Comparison of ENCODE assay signal across 8 cellular contexts in genomic region chr1:227728059-227728891, GRCh38. TPM values are rescaled to one million over a fixed set of nuclear protein-coding genes. Genes with fewer than 3 reads are reported as not detected.
A peak's percentile ranks its signal among the peaks of the same experiment; 100 is the strongest.
DNase-seq lines count a peak whose midpoint lies in the region; TF ChIP-seq lines count a peak whose summit lies in the region.

No MANE protein-coding gene starts in this region.

- TF ChIP-seq CTCF in 22Rv1 (IDR thresholded peaks at IDR 0.05) = peak; percentile 15; the same call in 1 of the 2 replicates
- no peak for TF ChIP-seq CTCF in RWPE1 (conservative IDR thresholded peaks at IDR 0.05; ENCODE audit: low read depth)
- no peak for TF ChIP-seq CTCF in osteoblast (IDR thresholded peaks at IDR 0.05; ENCODE audit: extremely low read depth, low read depth, low read length)
- no peak for TF ChIP-seq CTCF in tibial nerve (IDR thresholded peaks at IDR 0.05)

- TF ChIP-seq EP300 in tibial nerve (IDR thresholded peaks at IDR 0.05) = no peak

- DNase-seq in RWPE1 (ENCODE audit: low spot score) (peak; percentile 95), activated gamma-delta T cell treated with Interleukin-2 at 50 U/mL for 16 hours (peak; percentile 60), germinal center (ENCODE audit: low spot score) (peak; percentile 78), osteoblast (ENCODE audit: insufficient read length, low spot score, missing footprints) (peak; percentile 87), tibial nerve (ENCODE audit: low spot score in 2 of 2) (peak; percentile 38 to 44)

- POLR2A ChIA-PET in RWPE1 (lab: Yijun Ruan, JAX; ENCODE audit: low non-redundant PET) = interaction anchor here (1.0 kb wide), 1 partner anchor 165 kb away, joined by 6 read pairs; the partner anchor contains the start of gene ZNF678

- TF ChIP-seq POLR2A in GM18526 (IDR thresholded peaks at IDR 0.05; ENCODE audit: extremely low read depth, insufficient read length) (peak; percentile 46), tibial nerve (IDR thresholded peaks at IDR 0.05) (no peak)

- H3K27me3 ChIP-seq in osteoblast (ENCODE audit: insufficient read depth, low read length) (peaks cover 8% of the 10 kb centered on the region), tibial nerve (no peaks in the 10 kb centered on the region)

- H3K4me3 ChIP-seq in osteoblast (ENCODE audit: insufficient read depth, low read length) (peak overlapping the region; percentile 57), tibial nerve (peak overlapping the region; percentile 39 to 56 (median 50))

- peaks cover 7% of the 10 kb centered on the region for H3K79me2 ChIP-seq in osteoblast (ENCODE audit: insufficient read depth, low read length)

- H3K27ac Mint-ChIP-seq in IgD-negative memory B cell = peak overlapping the region in 2 of 3 donors; percentile 17 to 82

- peak overlapping the region; percentile 63 for H3K4me2 ChIP-seq in osteoblast (ENCODE audit: insufficient read depth, low read length)

- no peak overlapping the region for H2AFZ ChIP-seq in osteoblast (ENCODE audit: low read length)

- peaks cover 22% of the 10 kb centered on the region for H4K20me1 ChIP-seq in osteoblast (ENCODE audit: insufficient read depth, low read length)

- CTCF ChIA-PET in RWPE1 (lab: Yijun Ruan, JAX) = interaction anchor here (0.7 kb wide), 1 partner anchor 197 kb away, joined by 3 read pairs; no protein-coding TSS in a partner anchor

- H3K4me1 Mint-ChIP-seq in IgD-negative memory B cell = peaks cover 5 to 23% (median 16%) of the 10 kb centered on the region in 3 donors

- peaks cover 2% of the 10 kb centered on the region for H3K27me3 Mint-ChIP-seq in IgD-negative memory B cell

- H3K4me1 ChIP-seq in osteoblast (ENCODE audit: insufficient read depth, low read length) = no peaks in the 10 kb centered on the region
- H3K4me1 ChIP-seq in tibial nerve = peaks cover 0 to 36% (median 12%) of the 10 kb centered on the region in 4 donors

- peaks cover 1 to 5% (median 5%) of the 10 kb centered on the region in 3 donors for H3K9me3 Mint-ChIP-seq in IgD-negative memory B cell

- H3K27ac ChIP-seq in 22Rv1 (peak overlapping the region; percentile 79), RWPE1 (peak overlapping the region; percentile 82), osteoblast (ENCODE audit: low read depth, low read length) (no peak overlapping the region), tibial nerve (peak overlapping the region; percentile 25 to 80 (median 63))

- peaks cover 15% of the 10 kb centered on the region for H3K36me3 ChIP-seq in osteoblast (ENCODE audit: insufficient read depth, low read length)
- peaks cover 0 to 27% (median 0%) of the 10 kb centered on the region in 3 donors for H3K36me3 ChIP-seq in tibial nerve

- 0 to 1% methylated on average over 27 to 30 of the region's 51 CpGs for WGBS in tibial nerve, 2 donors

- H3K36me3 Mint-ChIP-seq in IgD-negative memory B cell = no peaks in the 10 kb centered on the region

- peak overlapping the region; percentile 81 to 95 (median 90) for H3K4me3 Mint-ChIP-seq in IgD-negative memory B cell

- H3K9me3 ChIP-seq in osteoblast (ENCODE audit: low read depth, low read length) (no peaks in the 10 kb centered on the region), tibial nerve (no peaks in the 10 kb centered on the region)

RNA-seq across cellular contexts. Expression of gene JMJD4, which starts 6.8 kb away (rescaled TPM):
- polyA plus RNA-seq in IgD-negative memory B cell = 29.3 TPM
- total RNA-seq in osteoblast (27.5 and 30.4 TPM in 2 replicates), tibial nerve (10 to 100 TPM; 33.4 to 45.3 (median 40.6) TPM)

RNA-seq across cellular contexts. Expression of gene SNAP47, which starts 7.0 kb away (rescaled TPM):
- polyA plus RNA-seq in IgD-negative memory B cell = 42.9 TPM
- total RNA-seq in osteoblast (47.7 and 51.4 TPM in 2 replicates), tibial nerve (10 to 100 TPM; 49.4 to 69.9 (median 62.8) TPM)

Comparison
In these comparisons a context has a peak if more than half of its experiments do, and no peak if none do; other contexts are left out.
1. DNase-seq: peak in every context shown above with its lines; median percentile 95 in RWPE1; 87 in osteoblast; 78 in germinal center; 60 in activated gamma-delta T cell treated with Interleukin-2 at 50 U/mL for 16 hours; 41 in tibial nerve.